1 cellular context compared by ENCODE assay signal in genomic region chr18:57798713-57799373, GRCh38.
TF ChIP-seq lines count a peak whose summit lies in the region.

No MANE protein-coding gene starts in this region.

TF ChIP-seq in HepG2, 621 proteins besides CTCF, POLR2A, EP300 and RAD21 (continued from another document and continues in another):
- TF ChIP-seq NFAT5 (CRISPR knock-in tag; IDR thresholded peaks at IDR 0.05) (no peak), SP4 (CRISPR knock-in tag; IDR thresholded peaks at IDR 0.05) (no peak), STAT6 (CRISPR knock-in tag; IDR thresholded peaks at IDR 0.05; ENCODE audit: borderline replicate concordance) (no peak), PRDM4 (CRISPR knock-in tag; IDR thresholded peaks at IDR 0.05; ENCODE audit: borderline replicate concordance) (no peak), SATB2 (CRISPR knock-in tag; IDR thresholded peaks at IDR 0.05) (no peak), ZFP90 (CRISPR knock-in tag; IDR thresholded peaks at IDR 0.05; ENCODE audit: borderline replicate concordance) (no peak), IKZF4 (CRISPR knock-in tag; IDR thresholded peaks at IDR 0.05; ENCODE audit: borderline replicate concordance, low read depth, not compliant biosample characterization) (no peak), FOXK2 (IDR thresholded peaks at IDR 0.05) (no peak), THRA (CRISPR knock-in tag; IDR thresholded peaks at IDR 0.05; ENCODE audit: borderline replicate concordance) (no peak), HMG20A (CRISPR knock-in tag; IDR thresholded peaks at IDR 0.05; ENCODE audit: borderline replicate concordance) (no peak), PHB2 (IDR thresholded peaks at IDR 0.05; ENCODE audit: partially characterized antibody) (no peak), NCOA5 (CRISPR knock-in tag; IDR thresholded peaks at IDR 0.05) (no peak), GATAD2A (CRISPR knock-in tag; IDR thresholded peaks at IDR 0.05) (peak; percentile 33; the same call in 1 of the 2 replicates), ZNF75D (CRISPR knock-in tag; IDR thresholded peaks at IDR 0.05; ENCODE audit: borderline replicate concordance) (no peak), STAT5B (CRISPR knock-in tag; IDR thresholded peaks at IDR 0.05) (no peak), FOXA3 (CRISPR knock-in tag; IDR thresholded peaks at IDR 0.05) (peak; percentile 40), GABPB1 (CRISPR knock-in tag; IDR thresholded peaks at IDR 0.05) (no peak), ETV5 (CRISPR knock-in tag; IDR thresholded peaks at IDR 0.05; ENCODE audit: borderline replicate concordance) (no peak), HMG20B (CRISPR knock-in tag; conservative IDR thresholded peaks at IDR 0.05) (no peak), HNRNPL (IDR thresholded peaks at IDR 0.05; ENCODE audit: low read depth, low read length) (no peak), ZNF484 (CRISPR knock-in tag; IDR thresholded peaks at IDR 0.05; ENCODE audit: borderline replicate concordance, low read depth) (no peak), NRL (CRISPR knock-in tag; IDR thresholded peaks at IDR 0.05; ENCODE audit: borderline replicate concordance) (no peak), ZNF83 (CRISPR knock-in tag; IDR thresholded peaks at IDR 0.05; ENCODE audit: borderline replicate concordance) (no peak), HDAC1 (CRISPR knock-in tag; IDR thresholded peaks at IDR 0.05) (0 out of 2 replicates have a peak, but pooled peaks have one; percentile 22), JUN (CRISPR knock-in tag; IDR thresholded peaks at IDR 0.05) (0 out of 2 replicates have a peak, but pooled peaks have one; percentile 11)
- TF ChIP-seq, protein P1, sequence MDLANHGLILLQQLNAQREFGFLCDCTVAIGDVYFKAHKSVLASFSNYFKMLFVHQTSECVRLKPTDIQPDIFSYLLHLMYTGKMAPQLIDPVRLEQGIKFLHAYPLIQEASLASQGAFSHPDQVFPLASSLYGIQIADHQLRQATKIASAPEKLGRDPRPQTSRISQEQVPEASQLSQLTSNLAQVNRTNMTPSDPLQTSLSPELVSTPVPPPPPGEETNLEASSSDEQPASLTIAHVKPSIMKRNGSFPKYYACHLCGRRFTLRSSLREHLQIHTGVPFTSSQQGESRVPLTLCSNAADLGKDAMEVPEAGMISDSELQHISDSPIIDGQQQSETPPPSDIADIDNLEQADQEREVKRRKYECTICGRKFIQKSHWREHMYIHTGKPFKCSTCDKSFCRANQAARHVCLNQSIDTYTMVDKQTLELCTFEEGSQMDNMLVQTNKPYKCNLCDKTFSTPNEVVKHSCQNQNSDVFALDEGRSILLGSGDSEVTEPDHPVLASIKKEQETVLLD (CRISPR knock-in tag; IDR thresholded peaks at IDR 0.05; ENCODE audit: low read depth), result no peak
- TF ChIP-seq, protein P2, sequence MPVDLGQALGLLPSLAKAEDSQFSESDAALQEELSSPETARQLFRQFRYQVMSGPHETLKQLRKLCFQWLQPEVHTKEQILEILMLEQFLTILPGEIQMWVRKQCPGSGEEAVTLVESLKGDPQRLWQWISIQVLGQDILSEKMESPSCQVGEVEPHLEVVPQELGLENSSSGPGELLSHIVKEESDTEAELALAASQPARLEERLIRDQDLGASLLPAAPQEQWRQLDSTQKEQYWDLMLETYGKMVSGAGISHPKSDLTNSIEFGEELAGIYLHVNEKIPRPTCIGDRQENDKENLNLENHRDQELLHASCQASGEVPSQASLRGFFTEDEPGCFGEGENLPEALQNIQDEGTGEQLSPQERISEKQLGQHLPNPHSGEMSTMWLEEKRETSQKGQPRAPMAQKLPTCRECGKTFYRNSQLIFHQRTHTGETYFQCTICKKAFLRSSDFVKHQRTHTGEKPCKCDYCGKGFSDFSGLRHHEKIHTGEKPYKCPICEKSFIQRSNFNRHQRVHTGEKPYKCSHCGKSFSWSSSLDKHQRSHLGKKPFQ (CRISPR knock-in tag; IDR thresholded peaks at IDR 0.05; ENCODE audit: insufficient replicate concordance), result no peak
- TF ChIP-seq, protein P3, sequence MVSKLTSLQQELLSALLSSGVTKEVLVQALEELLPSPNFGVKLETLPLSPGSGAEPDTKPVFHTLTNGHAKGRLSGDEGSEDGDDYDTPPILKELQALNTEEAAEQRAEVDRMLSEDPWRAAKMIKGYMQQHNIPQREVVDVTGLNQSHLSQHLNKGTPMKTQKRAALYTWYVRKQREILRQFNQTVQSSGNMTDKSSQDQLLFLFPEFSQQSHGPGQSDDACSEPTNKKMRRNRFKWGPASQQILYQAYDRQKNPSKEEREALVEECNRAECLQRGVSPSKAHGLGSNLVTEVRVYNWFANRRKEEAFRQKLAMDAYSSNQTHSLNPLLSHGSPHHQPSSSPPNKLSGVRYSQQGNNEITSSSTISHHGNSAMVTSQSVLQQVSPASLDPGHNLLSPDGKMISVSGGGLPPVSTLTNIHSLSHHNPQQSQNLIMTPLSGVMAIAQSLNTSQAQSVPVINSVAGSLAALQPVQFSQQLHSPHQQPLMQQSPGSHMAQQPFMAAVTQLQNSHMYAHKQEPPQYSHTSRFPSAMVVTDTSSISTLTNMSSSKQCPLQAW (CRISPR knock-in tag; IDR thresholded peaks at IDR 0.05), result no peak
- TF ChIP-seq, protein P4, sequence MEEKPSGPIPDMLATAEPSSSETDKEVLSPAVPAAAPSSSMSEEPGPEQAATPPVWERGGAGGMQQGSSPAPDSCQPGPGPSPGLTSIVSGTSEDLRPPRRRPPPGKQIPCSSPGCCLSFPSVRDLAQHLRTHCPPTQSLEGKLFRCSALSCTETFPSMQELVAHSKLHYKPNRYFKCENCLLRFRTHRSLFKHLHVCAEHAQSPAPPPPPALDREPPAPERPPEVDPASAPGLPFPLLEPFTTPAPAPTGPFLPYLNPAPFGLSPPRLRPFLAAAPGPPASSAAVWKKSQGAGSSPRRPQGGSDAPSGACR (CRISPR knock-in tag; IDR thresholded peaks at IDR 0.05), result no peak
- TF ChIP-seq, protein P5, sequence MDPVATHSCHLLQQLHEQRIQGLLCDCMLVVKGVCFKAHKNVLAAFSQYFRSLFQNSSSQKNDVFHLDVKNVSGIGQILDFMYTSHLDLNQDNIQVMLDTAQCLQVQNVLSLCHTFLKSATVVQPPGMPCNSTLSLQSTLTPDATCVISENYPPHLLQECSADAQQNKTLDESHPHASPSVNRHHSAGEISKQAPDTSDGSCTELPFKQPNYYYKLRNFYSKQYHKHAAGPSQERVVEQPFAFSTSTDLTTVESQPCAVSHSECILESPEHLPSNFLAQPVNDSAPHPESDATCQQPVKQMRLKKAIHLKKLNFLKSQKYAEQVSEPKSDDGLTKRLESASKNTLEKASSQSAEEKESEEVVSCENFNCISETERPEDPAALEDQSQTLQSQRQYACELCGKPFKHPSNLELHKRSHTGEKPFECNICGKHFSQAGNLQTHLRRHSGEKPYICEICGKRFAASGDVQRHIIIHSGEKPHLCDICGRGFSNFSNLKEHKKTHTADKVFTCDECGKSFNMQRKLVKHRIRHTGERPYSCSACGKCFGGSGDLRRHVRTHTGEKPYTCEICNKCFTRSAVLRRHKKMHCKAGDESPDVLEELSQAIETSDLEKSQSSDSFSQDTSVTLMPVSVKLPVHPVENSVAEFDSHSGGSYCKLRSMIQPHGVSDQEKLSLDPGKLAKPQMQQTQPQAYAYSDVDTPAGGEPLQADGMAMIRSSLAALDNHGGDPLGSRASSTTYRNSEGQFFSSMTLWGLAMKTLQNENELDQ (CRISPR knock-in tag; IDR thresholded peaks at IDR 0.05; ENCODE audit: borderline replicate concordance), result no peak
- TF ChIP-seq, protein P6, sequence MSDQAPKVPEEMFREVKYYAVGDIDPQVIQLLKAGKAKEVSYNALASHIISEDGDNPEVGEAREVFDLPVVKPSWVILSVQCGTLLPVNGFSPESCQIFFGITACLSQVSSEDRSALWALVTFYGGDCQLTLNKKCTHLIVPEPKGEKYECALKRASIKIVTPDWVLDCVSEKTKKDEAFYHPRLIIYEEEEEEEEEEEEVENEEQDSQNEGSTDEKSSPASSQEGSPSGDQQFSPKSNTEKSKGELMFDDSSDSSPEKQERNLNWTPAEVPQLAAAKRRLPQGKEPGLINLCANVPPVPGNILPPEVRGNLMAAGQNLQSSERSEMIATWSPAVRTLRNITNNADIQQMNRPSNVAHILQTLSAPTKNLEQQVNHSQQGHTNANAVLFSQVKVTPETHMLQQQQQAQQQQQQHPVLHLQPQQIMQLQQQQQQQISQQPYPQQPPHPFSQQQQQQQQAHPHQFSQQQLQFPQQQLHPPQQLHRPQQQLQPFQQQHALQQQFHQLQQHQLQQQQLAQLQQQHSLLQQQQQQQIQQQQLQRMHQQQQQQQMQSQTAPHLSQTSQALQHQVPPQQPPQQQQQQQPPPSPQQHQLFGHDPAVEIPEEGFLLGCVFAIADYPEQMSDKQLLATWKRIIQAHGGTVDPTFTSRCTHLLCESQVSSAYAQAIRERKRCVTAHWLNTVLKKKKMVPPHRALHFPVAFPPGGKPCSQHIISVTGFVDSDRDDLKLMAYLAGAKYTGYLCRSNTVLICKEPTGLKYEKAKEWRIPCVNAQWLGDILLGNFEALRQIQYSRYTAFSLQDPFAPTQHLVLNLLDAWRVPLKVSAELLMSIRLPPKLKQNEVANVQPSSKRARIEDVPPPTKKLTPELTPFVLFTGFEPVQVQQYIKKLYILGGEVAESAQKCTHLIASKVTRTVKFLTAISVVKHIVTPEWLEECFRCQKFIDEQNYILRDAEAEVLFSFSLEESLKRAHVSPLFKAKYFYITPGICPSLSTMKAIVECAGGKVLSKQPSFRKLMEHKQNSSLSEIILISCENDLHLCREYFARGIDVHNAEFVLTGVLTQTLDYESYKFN (CRISPR knock-in tag; conservative IDR thresholded peaks at IDR 0.05), result peak; percentile 50
